In the genomic region with DNA sequence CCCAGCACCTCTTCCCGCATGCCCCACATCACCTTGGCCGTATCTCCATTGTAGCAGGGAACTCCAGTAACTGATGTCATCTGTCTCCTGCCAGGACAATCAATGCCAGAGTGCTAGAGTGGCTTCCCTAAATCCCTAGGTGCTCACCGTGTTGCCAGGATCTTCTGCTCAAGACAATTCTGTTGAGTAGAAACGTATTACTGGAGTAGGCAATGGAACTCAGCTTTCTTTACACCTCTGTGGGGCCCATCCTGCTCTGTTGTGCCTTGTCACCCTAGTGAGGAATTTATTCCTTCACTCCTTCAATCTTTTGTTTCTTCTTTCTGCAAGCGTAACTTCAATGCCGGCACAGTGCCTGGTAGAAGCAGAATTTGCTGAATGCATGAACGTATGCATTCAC, we compare ENCODE assay signal across 22 cellular contexts.
A peak's percentile ranks its signal among the peaks of the same experiment; 100 is the strongest.
DNase-seq lines count a peak whose midpoint lies in the region; ATAC-seq, FAIRE-seq and TF ChIP-seq lines count a peak whose summit lies in the region.
"Had no signal": no experiment of that assay in that cellular context is flagged by ENCODE, and none has a peak within 500 bp of the region (broad histone marks: within the 10 kb centered on the region; RNA-seq: fewer than 3 reads in every experiment).

No MANE protein-coding gene starts in this region.

- H3K9me3 Mint-ChIP-seq in activated CD8-positive, alpha-beta T cell treated with anti-CD3 and anti-CD28 coated beads for 36 hours: no peaks in the 10 kb centered on the region
- H3K9me3 Mint-ChIP-seq in activated CD8-positive, alpha-beta T cell treated with anti-CD3 and anti-CD28 coated beads, Interleukin-2, amount 10 ng/mL, durations not matched to agents 7 days and 5 days (ENCODE audit: insufficient read depth): no peaks in the 10 kb centered on the region
- H3K9me3 Mint-ChIP-seq in activated naive CD8-positive, alpha-beta T cell treated with anti-CD3 and anti-CD28 coated beads for 36 hours: no peaks in the 10 kb centered on the region
- H3K9me3 Mint-ChIP-seq: naive B cell; stimulated activated naive B cell treated with anti-CD40 and anti-IgM and Interleukin-4, amounts not matched to agents 10 μg/mL and 1 μg/mL and 100 μg/mL, for 72 hours had no signal

- no peak for TF ChIP-seq POLR2A in GM12891 (IDR thresholded peaks at IDR 0.05; ENCODE audit: low read depth, low read length)

- ATAC-seq in activated CD8-positive, alpha-beta T cell treated with anti-CD3 and anti-CD28 coated beads for 36 hours: no peak
- ATAC-seq in activated CD8-positive, alpha-beta T cell treated with anti-CD3 and anti-CD28 coated beads, Interleukin-2, amount 10 ng/mL, durations not matched to agents 7 days and 5 days: no peak
- ATAC-seq in esophagus mucosa (no peak), aorta (ENCODE audit: low FRiP score) (no peak)

- H4K8ac ChIP-seq in mesendoderm (ENCODE audit: low read depth, low read length): no peak overlapping the region

- FAIRE-seq in GM12891 (lab: Jason Lieb, UNC): no peak
- FAIRE-seq: colon, D721Med, endometrium, TTC549 had no signal

- WGBS in mesendoderm (ENCODE audit: extremely low coverage, insufficient coverage, low lambda C conversion rate): no CpG with 5 or more reads among the region's 7 CpGs
- 18 to 19% methylated on average over 7 of the region's 7 CpGs for WGBS in aorta, 2 donors

- H3K18ac ChIP-seq in mesendoderm (ENCODE audit: low read length): no peak overlapping the region

- H2BK120ac ChIP-seq in mesendoderm (ENCODE audit: low read depth, low read length): no peak overlapping the region

- no peak overlapping the region for H3K56ac ChIP-seq in mesendoderm (ENCODE audit: low read length)

- no peaks in the 10 kb centered on the region for H3K79me2 ChIP-seq in mesendoderm (ENCODE audit: control insufficient read depth, insufficient read depth, low read length)

- no peak overlapping the region for H3K23ac ChIP-seq in mesendoderm (ENCODE audit: low read length)

- no peak overlapping the region for H3K4me2 ChIP-seq in mesendoderm (ENCODE audit: low read length)
- H3K4me2 ChIP-seq: BLaER1, KMS-11 had no signal

- no peak overlapping the region for H2BK15ac ChIP-seq in mesendoderm (replicated peaks; ENCODE audit: low read depth)

- H3K4me1 Mint-ChIP-seq in activated CD8-positive, alpha-beta T cell treated with anti-CD3 and anti-CD28 coated beads for 36 hours (ENCODE audit: low read depth): peaks cover 23% of the 10 kb centered on the region
- peaks cover 4% of the 10 kb centered on the region for H3K4me1 Mint-ChIP-seq in activated CD8-positive, alpha-beta T cell treated with anti-CD3 and anti-CD28 coated beads, Interleukin-2, amount 10 ng/mL, durations not matched to agents 7 days and 5 days (ENCODE audit: low read depth)
- H3K4me1 Mint-ChIP-seq in activated naive CD8-positive, alpha-beta T cell treated with anti-CD3 and anti-CD28 coated beads for 36 hours: peaks cover 7% of the 10 kb centered on the region
- H3K4me1 Mint-ChIP-seq: naive B cell; stimulated activated naive B cell treated with anti-CD40 and anti-IgM and Interleukin-4, amounts not matched to agents 10 μg/mL and 1 μg/mL and 100 μg/mL, for 72 hours had no signal

- no peaks in the 10 kb centered on the region for H3K36me3 Mint-ChIP-seq in activated CD8-positive, alpha-beta T cell treated with anti-CD3 and anti-CD28 coated beads for 36 hours (ENCODE audit: low read depth)
- no peaks in the 10 kb centered on the region for H3K36me3 Mint-ChIP-seq in activated CD8-positive, alpha-beta T cell treated with anti-CD3 and anti-CD28 coated beads, Interleukin-2, amount 10 ng/mL, durations not matched to agents 7 days and 5 days (ENCODE audit: low read depth)
- H3K36me3 Mint-ChIP-seq in activated naive CD8-positive, alpha-beta T cell treated with anti-CD3 and anti-CD28 coated beads for 36 hours: no peaks in the 10 kb centered on the region
- H3K36me3 Mint-ChIP-seq: naive B cell; stimulated activated naive B cell treated with anti-CD40 and anti-IgM and Interleukin-4, amounts not matched to agents 10 μg/mL and 1 μg/mL and 100 μg/mL, for 72 hours had no signal

- POLR2A ChIA-PET in activated CD8-positive, alpha-beta T cell treated with anti-CD3 and anti-CD28 coated beads for 36 hours (lab: Charles Lee): no interaction called here
- POLR2A ChIA-PET in activated CD8-positive, alpha-beta T cell treated with anti-CD3 and anti-CD28 coated beads, Interleukin-2, amount 10 ng/mL, durations not matched to agents 7 days and 5 days (lab: Charles Lee): no interaction called here

- no peak overlapping the region for H3K4me3 Mint-ChIP-seq in activated CD8-positive, alpha-beta T cell treated with anti-CD3 and anti-CD28 coated beads for 36 hours
- H3K4me3 Mint-ChIP-seq in activated CD8-positive, alpha-beta T cell treated with anti-CD3 and anti-CD28 coated beads, Interleukin-2, amount 10 ng/mL, durations not matched to agents 7 days and 5 days: no peak overlapping the region
- H3K4me3 Mint-ChIP-seq in activated naive CD8-positive, alpha-beta T cell treated with anti-CD3 and anti-CD28 coated beads for 36 hours: no peak overlapping the region
- H3K4me3 Mint-ChIP-seq: naive B cell; stimulated activated naive B cell treated with anti-CD40 and anti-IgM and Interleukin-4, amounts not matched to agents 10 μg/mL and 1 μg/mL and 100 μg/mL, for 72 hours had no signal

- TF ChIP-seq CTCF in activated CD8-positive, alpha-beta T cell treated with anti-CD3 and anti-CD28 coated beads for 36 hours (IDR thresholded peaks at IDR 0.05): no peak

- peaks cover 5% of the 10 kb centered on the region for H3K4me1 ChIP-seq in mesendoderm (ENCODE audit: control insufficient read depth, low read depth, low read length)
- peaks cover 27% of the 10 kb centered on the region for H3K4me1 ChIP-seq in stomach smooth muscle (ENCODE audit: control insufficient read depth, insufficient read depth, low read length)
- H3K4me1 ChIP-seq in aorta (ENCODE audit: control insufficient read depth in 1 of 2, insufficient read depth in 2 of 2, low read length in 2 of 2): peaks cover 0 to 2% of the 10 kb centered on the region in 2 donors
- H3K4me1 ChIP-seq: body of pancreas had no signal

- H3K4me3 ChIP-seq in mesendoderm (ENCODE audit: low read length) (no peak overlapping the region), stomach smooth muscle (ENCODE audit: low read length in 2 of 2) (peak overlapping the region in 1 of 2 donors; percentile 15), aorta (ENCODE audit: low read length in 2 of 2) (no peak overlapping the region)
- H3K4me3 ChIP-seq: BLaER1, body of pancreas, lung, ovary had no signal

- intact Hi-C loops in activated CD8-positive, alpha-beta T cell treated with anti-CD3 and anti-CD28 coated beads for 36 hours (cut with micrococcal nuclease): no loop called here
- intact Hi-C loops in aorta (cut with DNase I): no loop called here

- no peak overlapping the region for H3K9ac ChIP-seq in mesendoderm (ENCODE audit: low read length)
- H3K9ac ChIP-seq in stomach smooth muscle (ENCODE audit: low read length in 2 of 2): no peak overlapping the region
- H3K9ac ChIP-seq: BLaER1, KMS-11 had no signal

- no peaks in the 10 kb centered on the region for H3K27me3 Mint-ChIP-seq in activated CD8-positive, alpha-beta T cell treated with anti-CD3 and anti-CD28 coated beads for 36 hours
- peaks cover 3% of the 10 kb centered on the region for H3K27me3 Mint-ChIP-seq in activated CD8-positive, alpha-beta T cell treated with anti-CD3 and anti-CD28 coated beads, Interleukin-2, amount 10 ng/mL, durations not matched to agents 7 days and 5 days (ENCODE audit: low read depth)
- no peaks in the 10 kb centered on the region for H3K27me3 Mint-ChIP-seq in activated naive CD8-positive, alpha-beta T cell treated with anti-CD3 and anti-CD28 coated beads for 36 hours

- DNase-seq in activated CD8-positive, alpha-beta T cell treated with anti-CD3 and anti-CD28 coated beads for 36 hours: no peak
- no peak for DNase-seq in activated CD8-positive, alpha-beta T cell treated with anti-CD3 and anti-CD28 coated beads, Interleukin-2, amount 10 ng/mL, durations not matched to agents 7 days and 5 days
- DNase-seq in activated naive CD8-positive, alpha-beta T cell treated with anti-CD3 and anti-CD28 coated beads for 36 hours: no peak
- DNase-seq in mesendoderm (no peak), aorta (no peak), GM12891 (ENCODE audit: insufficient read length, low spot score) (no peak)
- DNase-seq: activated CD4-positive, alpha-beta T cell treated with anti-CD3 and anti-CD28 coated beads for 4 hours; body of pancreas; islet precursor cell; naive B cell; NCI-H1694; stimulated activated naive B cell treated with anti-CD40 and anti-IgM and Interleukin-4, amounts not matched to agents 10 μg/mL and 1 μg/mL and 100 μg/mL, for 72 hours had no signal

- peak overlapping the region; percentile 91 for H3K27ac Mint-ChIP-seq in activated CD8-positive, alpha-beta T cell treated with anti-CD3 and anti-CD28 coated beads for 36 hours
- H3K27ac Mint-ChIP-seq in activated CD8-positive, alpha-beta T cell treated with anti-CD3 and anti-CD28 coated beads, Interleukin-2, amount 10 ng/mL, durations not matched to agents 7 days and 5 days: no peak overlapping the region
- H3K27ac Mint-ChIP-seq in activated naive CD8-positive, alpha-beta T cell treated with anti-CD3 and anti-CD28 coated beads for 36 hours: peak overlapping the region; percentile 89
- H3K27ac Mint-ChIP-seq: stimulated activated naive B cell treated with anti-CD40 and anti-IgM and Interleukin-4, amounts not matched to agents 10 μg/mL and 1 μg/mL and 100 μg/mL, for 72 hours had no signal

- H3K4ac ChIP-seq in mesendoderm (ENCODE audit: low read depth, low read length): no peak overlapping the region

- no peak overlapping the region for H4K5ac ChIP-seq in mesendoderm (ENCODE audit: low read length)

- H3K27me3 ChIP-seq in mesendoderm (ENCODE audit: insufficient read depth, low read length, poor library complexity) (no peaks in the 10 kb centered on the region), stomach smooth muscle (ENCODE audit: control insufficient read depth in 1 of 2, insufficient read depth in 2 of 2, low read length in 2 of 2) (no peaks in the 10 kb centered on the region), aorta (ENCODE audit: control insufficient read depth in 1 of 2, insufficient read depth in 2 of 2, low read length in 1 of 2) (no peaks in the 10 kb centered on the region)
- H3K27me3 ChIP-seq: body of pancreas, ovary had no signal

- H3K36me3 ChIP-seq in mesendoderm (ENCODE audit: control insufficient read depth, insufficient read depth, low read length) (no peaks in the 10 kb centered on the region), stomach smooth muscle (ENCODE audit: control insufficient read depth in 2 of 2, insufficient read depth in 2 of 2, low read length in 2 of 2) (no peaks in the 10 kb centered on the region), aorta (ENCODE audit: control insufficient read depth in 1 of 2, insufficient read depth in 2 of 2, low read length in 1 of 2) (no peaks in the 10 kb centered on the region)
- H3K36me3 ChIP-seq: BLaER1, ovary had no signal

- H3K9me3 ChIP-seq in stomach smooth muscle (ENCODE audit: control insufficient read depth in 2 of 2, low read length in 2 of 2): no peaks in the 10 kb centered on the region
- H3K9me3 ChIP-seq in aorta (ENCODE audit: control insufficient read depth, low read length): no peaks in the 10 kb centered on the region
- H3K9me3 ChIP-seq: BLaER1, body of pancreas, ovary had no signal

- peak overlapping the region; percentile 43 for H2AK5ac ChIP-seq in mesendoderm (ENCODE audit: low read length)

- CTCF ChIA-PET in activated CD8-positive, alpha-beta T cell treated with anti-CD3 and anti-CD28 coated beads for 36 hours (lab: Charles Lee): no interaction called here
- CTCF ChIA-PET in activated CD8-positive, alpha-beta T cell treated with anti-CD3 and anti-CD28 coated beads, Interleukin-2, amount 10 ng/mL, durations not matched to agents 7 days and 5 days (lab: Charles Lee): no interaction called here

- H3K79me1 ChIP-seq in mesendoderm (ENCODE audit: low read length): no peaks in the 10 kb centered on the region

- no peak overlapping the region for H3K27ac ChIP-seq in mesendoderm (ENCODE audit: low read depth, low read length)
- peak overlapping the region; percentile 76 for H3K27ac ChIP-seq in stomach smooth muscle (ENCODE audit: low read length)
- no peak overlapping the region for H3K27ac ChIP-seq in aorta (ENCODE audit: low read depth in 1 of 2, low read length in 2 of 2)
- H3K27ac ChIP-seq: BLaER1, body of pancreas, KMS-11 had no signal

- no peak overlapping the region for H2BK5ac ChIP-seq in mesendoderm (ENCODE audit: low read length)
